Comparison of ENCODE assay signal across 8 cellular contexts in the genomic region with DNA sequence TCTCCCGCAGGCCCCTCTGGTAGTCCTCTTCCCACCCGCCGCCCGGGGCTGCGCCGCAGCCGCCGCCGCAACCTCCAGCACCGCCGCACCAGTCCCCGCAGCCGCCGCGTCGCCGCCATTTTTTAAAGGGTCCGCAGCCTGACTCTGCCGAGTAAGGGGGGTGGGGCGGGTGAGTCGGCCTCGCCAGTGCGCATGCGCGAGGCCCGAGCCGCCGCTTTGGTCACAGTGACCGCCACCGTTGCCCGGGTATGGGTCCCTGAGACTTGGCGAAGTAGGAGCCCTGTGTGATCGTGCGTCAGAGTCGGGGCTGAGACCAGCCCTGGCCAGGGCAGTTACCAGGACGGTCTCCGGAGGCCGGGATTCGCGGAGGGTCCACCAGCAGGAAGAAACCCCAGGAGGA.
DNase-seq lines count a peak whose midpoint lies in the region; ATAC-seq, FAIRE-seq and TF ChIP-seq lines count a peak whose summit lies in the region.
"Not testable (repeated sequence)": the region's sequence is repeated elsewhere in the genome, so short reads cannot be mapped to it uniquely, and the experiment has no call there.

No MANE protein-coding gene starts in this region.

- not testable (repeated sequence) for ATAC-seq in stimulated activated effector memory CD8-positive, alpha-beta T cell treated with anti-CD3 and anti-CD28 coated beads, Interleukin-12 subunit alpha, Interleukin-12 subunit beta, amount 100 ng/mL, for 72 hours

- intact Hi-C loops in posterior cingulate gyrus (cut with DNase I), result not testable (repeated sequence)

- not testable (repeated sequence) for H3K36me3 ChIP-seq in iPS-20b (ENCODE audit: insufficient read depth, low read depth, low read length)

- not testable (repeated sequence) for H3K9me3 ChIP-seq in iPS-20b (ENCODE audit: insufficient read depth, low read depth, low read length)

- H3K4me3 ChIP-seq in LNCaP clone FGC (ENCODE audit: low read depth, low read length), result peak overlapping the region; percentile 65
- peak overlapping the region; percentile 66; the same call in 1 of the 2 replicates for H3K4me3 ChIP-seq in iPS-20b (ENCODE audit: low read length)

- not testable (repeated sequence) for H3K9ac ChIP-seq in iPS-20b (ENCODE audit: low read depth, low read length)

- not testable (repeated sequence) for H3K9me3 Mint-ChIP-seq in chondrocyte (ENCODE audit: low read depth); stimulated activated effector memory CD8-positive, alpha-beta T cell treated with anti-CD3 and anti-CD28 coated beads, Interleukin-12 subunit alpha, Interleukin-12 subunit beta, amount 100 ng/mL, for 72 hours

- H3K27me3 ChIP-seq in iPS-20b (ENCODE audit: insufficient read depth, low read length), result not testable (repeated sequence)

- not testable (repeated sequence) for H3K27me3 Mint-ChIP-seq in chondrocyte (ENCODE audit: low read depth)

- H3K36me3 Mint-ChIP-seq in chondrocyte (ENCODE audit: low read depth), result not testable (repeated sequence)
- H3K36me3 Mint-ChIP-seq in stimulated activated effector memory CD8-positive, alpha-beta T cell treated with anti-CD3 and anti-CD28 coated beads, Interleukin-12 subunit alpha, Interleukin-12 subunit beta, amount 100 ng/mL, for 72 hours, result peaks cover 10% of the 10 kb centered on the region

- peak overlapping the region; percentile 92 for H3K27ac Mint-ChIP-seq in chondrocyte (ENCODE audit: unreplicated experiment)
- peak overlapping the region; percentile 88 for H3K27ac Mint-ChIP-seq in stimulated activated effector memory CD8-positive, alpha-beta T cell treated with anti-CD3 and anti-CD28 coated beads, Interleukin-12 subunit alpha, Interleukin-12 subunit beta, amount 100 ng/mL, for 72 hours

- peak; percentile 75 for DNase-seq in COLO668 (lab: John Stamatoyannopoulos, UW; ENCODE audit: unreplicated experiment)
- DNase-seq in LNCaP clone FGC (ENCODE audit: low read depth); chondrocyte (ENCODE audit: low spot score): not testable (repeated sequence)
- DNase-seq in RCC 7860 (ENCODE audit: low spot score), result peak; percentile 18
- DNase-seq in activated CD8-positive, alpha-beta memory T cell treated with anti-CD3 and anti-CD28 coated beads, Interleukin-2, amount 50 U/mL, for 1 hour (ENCODE audit: extremely low read depth), result peak; percentile 47
- peak; percentile 62 to 98 (median 80) for DNase-seq in posterior cingulate gyrus
- peak; percentile 72 to 94 for DNase-seq in stimulated activated effector memory CD8-positive, alpha-beta T cell treated with anti-CD3 and anti-CD28 coated beads, Interleukin-12 subunit alpha, Interleukin-12 subunit beta, amount 100 ng/mL, for 72 hours (ENCODE audit: low spot score in 2 of 2)

- FAIRE-seq in RCC 7860 (lab: Jason Lieb, UNC), result not testable (repeated sequence)

- H3K4me1 Mint-ChIP-seq in chondrocyte (ENCODE audit: low read depth); stimulated activated effector memory CD8-positive, alpha-beta T cell treated with anti-CD3 and anti-CD28 coated beads, Interleukin-12 subunit alpha, Interleukin-12 subunit beta, amount 100 ng/mL, for 72 hours: not testable (repeated sequence)

- peak overlapping the region; percentile 92 for H3K4me3 Mint-ChIP-seq in chondrocyte (ENCODE audit: unreplicated experiment)
- H3K4me3 Mint-ChIP-seq in stimulated activated effector memory CD8-positive, alpha-beta T cell treated with anti-CD3 and anti-CD28 coated beads, Interleukin-12 subunit alpha, Interleukin-12 subunit beta, amount 100 ng/mL, for 72 hours, result peak overlapping the region; percentile 83

- TF ChIP-seq CTCF in LNCaP clone FGC (IDR thresholded peaks at IDR 0.05; ENCODE audit: control insufficient read depth, extremely low read depth, insufficient read depth); chondrocyte (IDR thresholded peaks at IDR 0.05): not testable (repeated sequence)

- not testable (repeated sequence) for H3K27ac ChIP-seq in iPS-20b (ENCODE audit: low read length)

- not testable (repeated sequence) for H3K4me1 ChIP-seq in iPS-20b (ENCODE audit: insufficient read depth, low read length)
